Comparison of ENCODE assay signal across 28 cellular contexts in the genomic region with DNA sequence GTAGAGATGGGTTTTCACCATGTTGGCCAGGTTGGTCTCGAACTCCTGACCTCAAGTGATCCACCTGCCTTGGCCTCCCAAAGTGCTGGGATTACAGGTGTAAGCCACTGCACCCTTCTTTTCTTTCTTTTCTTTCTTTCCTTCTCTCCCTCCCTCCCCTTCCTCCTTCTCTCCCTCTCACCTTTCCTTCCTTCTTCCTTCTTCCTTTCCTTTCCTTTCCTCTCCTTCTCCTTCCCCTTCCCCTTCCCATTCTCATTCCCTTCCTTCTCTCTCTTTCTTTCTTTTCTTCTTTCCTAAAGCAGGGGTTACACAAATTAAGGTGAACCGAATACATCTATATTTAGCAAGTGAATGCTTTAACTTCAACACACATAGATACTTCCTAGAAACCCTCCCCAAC.
"Had no signal": no experiment of that assay in that cellular context is flagged by ENCODE, and none has a peak within 500 bp of the region (broad histone marks: within the 10 kb centered on the region; RNA-seq: fewer than 3 reads in every experiment).

No MANE protein-coding gene starts in this region.

- H3K27me3 ChIP-seq: testis, thyroid gland, transverse colon, upper lobe of left lung, uterus, vagina had no signal

- H3K27ac Mint-ChIP-seq: stimulated activated effector memory CD8-positive, alpha-beta T cell treated with anti-CD3 and anti-CD28 coated beads, Interleukin-12 subunit alpha, Interleukin-12 subunit beta, amount 100 ng/mL, for 72 hours; stimulated activated memory B cell treated with anti-CD40 and anti-IgM and Interleukin-4, amounts not matched to agents 10 μg/mL and 1 μg/mL and 100 μg/mL, for 72 hours; stimulated activated naive B cell treated with anti-CD40 and anti-IgM and Interleukin-4, amounts not matched to agents 10 μg/mL and 1 μg/mL and 100 μg/mL, for 72 hours; stimulated activated naive CD8-positive, alpha-beta T cell treated with anti-CD3 and anti-CD28 coated beads, Interleukin-15, amount 100 ng/mL, for 72 hours; stimulated activated naive CD8-positive, alpha-beta T cell treated with anti-CD3 and anti-CD28 coated beads, Interleukin-15, Interleukin-2, amounts not matched to agents 100 ng/mL and 50 ng/mL, for 24 hours; type B pancreatic cell had no signal

- FAIRE-seq: urothelium cell line had no signal

- H3K36me3 Mint-ChIP-seq: stimulated activated effector memory CD8-positive, alpha-beta T cell treated with anti-CD3 and anti-CD28 coated beads, Interleukin-12 subunit alpha, Interleukin-12 subunit beta, amount 100 ng/mL, for 72 hours; stimulated activated memory B cell treated with anti-CD40 and anti-IgM and Interleukin-4, amounts not matched to agents 10 μg/mL and 1 μg/mL and 100 μg/mL, for 72 hours; stimulated activated naive B cell treated with anti-CD40 and anti-IgM and Interleukin-4, amounts not matched to agents 10 μg/mL and 1 μg/mL and 100 μg/mL, for 72 hours; type B pancreatic cell had no signal

- H3K27ac ChIP-seq: stomach, suprapubic skin, testis, thoracic aorta, thyroid gland, tibial artery, transverse colon, upper lobe of left lung, upper lobe of right lung, uterus, vagina had no signal

- H3K4me3 ChIP-seq: stomach, suprapubic skin, testis, thoracic aorta, thyroid gland, tibial artery, transverse colon, upper lobe of left lung, upper lobe of right lung, uterus, vagina had no signal

- H3K9me3 ChIP-seq: stomach, suprapubic skin, testis, thoracic aorta, thyroid gland, tibial artery, transverse colon, upper lobe of left lung, upper lobe of right lung, uterus, vagina had no signal

- H3K9me3 Mint-ChIP-seq: stimulated activated effector memory CD8-positive, alpha-beta T cell treated with anti-CD3 and anti-CD28 coated beads, Interleukin-12 subunit alpha, Interleukin-12 subunit beta, amount 100 ng/mL, for 72 hours; stimulated activated memory B cell treated with anti-CD40 and anti-IgM and Interleukin-4, amounts not matched to agents 10 μg/mL and 1 μg/mL and 100 μg/mL, for 72 hours; stimulated activated naive B cell treated with anti-CD40 and anti-IgM and Interleukin-4, amounts not matched to agents 10 μg/mL and 1 μg/mL and 100 μg/mL, for 72 hours; stimulated activated naive CD8-positive, alpha-beta T cell treated with anti-CD3 and anti-CD28 coated beads, Interleukin-15, amount 100 ng/mL, for 72 hours; stimulated activated naive CD8-positive, alpha-beta T cell treated with anti-CD3 and anti-CD28 coated beads, Interleukin-15, Interleukin-2, amounts not matched to agents 100 ng/mL and 50 ng/mL, for 24 hours; type B pancreatic cell had no signal

- H3K4me1 ChIP-seq: stomach, tibial artery, transverse colon, upper lobe of right lung, uterus, vagina had no signal

- DNase-seq: stimulated activated CD4-positive, alpha-beta T cell treated with anti-CD3 and anti-CD28 coated beads, Interleukin-2, amount 100 ng/mL, for 24 hours; stimulated activated CD4-positive, alpha-beta T cell treated with anti-CD3 and anti-CD28 coated beads, Interleukin-2, amount 100 ng/mL, for 48 hours; stimulated activated CD4-positive, alpha-beta T cell treated with anti-CD3 and anti-CD28 coated beads, Interleukin-4, amount 100 ng/mL, for 1 hour; stimulated activated CD4-positive, alpha-beta T cell treated with anti-CD3 and anti-CD28 coated beads, Interleukin-4, amount 100 ng/mL, for 24 hours; stimulated activated CD4-positive, alpha-beta T cell treated with anti-CD3 and anti-CD28 coated beads, Interleukin-4, amount 100 ng/mL, for 4 hours; stimulated activated CD8-positive, alpha-beta memory T cell treated with anti-CD3 and anti-CD28 coated beads, Interleukin-4, amount 100 ng/mL, for 48 hours; stimulated activated naive B cell treated with anti-CD40 and anti-IgM and Interleukin-4, amounts not matched to agents 10 μg/mL and 1 μg/mL and 100 μg/mL, for 72 hours; stimulated activated naive CD4-positive, alpha-beta T cell; stimulated activated naive CD4-positive, alpha-beta T cell treated with Interleukin-2 at 50 U/mL for 16 hours; stimulated activated naive CD8-positive, alpha-beta T cell treated with anti-CD3 and anti-CD28 coated beads, Interleukin-15, amount 100 ng/mL, for 72 hours; stimulated activated naive CD8-positive, alpha-beta T cell treated with anti-CD3 and anti-CD28 coated beads, Interleukin-15, Interleukin-2, amounts not matched to agents 100 U/mL and 50 U/mL, for 24 hours; stomach; tibial artery; transverse colon; trophoblast cell; upper lobe of right lung; uterus had no signal

- H3K4me3 Mint-ChIP-seq: stimulated activated effector memory CD8-positive, alpha-beta T cell treated with anti-CD3 and anti-CD28 coated beads, Interleukin-12 subunit alpha, Interleukin-12 subunit beta, amount 100 ng/mL, for 72 hours; stimulated activated memory B cell treated with anti-CD40 and anti-IgM and Interleukin-4, amounts not matched to agents 10 μg/mL and 1 μg/mL and 100 μg/mL, for 72 hours; stimulated activated naive B cell treated with anti-CD40 and anti-IgM and Interleukin-4, amounts not matched to agents 10 μg/mL and 1 μg/mL and 100 μg/mL, for 72 hours; stimulated activated naive CD8-positive, alpha-beta T cell treated with anti-CD3 and anti-CD28 coated beads, Interleukin-15, amount 100 ng/mL, for 72 hours; stimulated activated naive CD8-positive, alpha-beta T cell treated with anti-CD3 and anti-CD28 coated beads, Interleukin-15, Interleukin-2, amounts not matched to agents 100 ng/mL and 50 ng/mL, for 24 hours; type B pancreatic cell had no signal

- ATAC-seq: stimulated activated effector memory CD8-positive, alpha-beta T cell treated with anti-CD3 and anti-CD28 coated beads, Interleukin-12 subunit alpha, Interleukin-12 subunit beta, amount 100 ng/mL, for 72 hours; stimulated activated memory B cell treated with anti-CD40 and anti-IgM and Interleukin-4, amounts not matched to agents 10 μg/mL and 1 μg/mL and 100 μg/mL, for 72 hours; stimulated activated naive B cell treated with anti-CD40 and anti-IgM and Interleukin-4, amounts not matched to agents 10 μg/mL and 1 μg/mL and 100 μg/mL, for 72 hours; stimulated activated naive CD8-positive, alpha-beta T cell treated with anti-CD3 and anti-CD28 coated beads, Interleukin-15, amount 100 ng/mL, for 72 hours; stimulated activated naive CD8-positive, alpha-beta T cell treated with anti-CD3 and anti-CD28 coated beads, Interleukin-15, Interleukin-2, amounts not matched to agents 100 U/mL and 50 U/mL, for 24 hours; upper lobe of right lung had no signal

- H3K4me1 Mint-ChIP-seq: stimulated activated effector memory CD8-positive, alpha-beta T cell treated with anti-CD3 and anti-CD28 coated beads, Interleukin-12 subunit alpha, Interleukin-12 subunit beta, amount 100 ng/mL, for 72 hours had no signal

- H3K36me3 ChIP-seq: stomach, suprapubic skin, thoracic aorta, thyroid gland, tibial artery, transverse colon, upper lobe of left lung, upper lobe of right lung, uterus, vagina had no signal

- H3K27me3 Mint-ChIP-seq: stimulated activated memory B cell treated with anti-CD40 and anti-IgM and Interleukin-4, amounts not matched to agents 10 μg/mL and 1 μg/mL and 100 μg/mL, for 72 hours; stimulated activated naive CD8-positive, alpha-beta T cell treated with anti-CD3 and anti-CD28 coated beads, Interleukin-15, amount 100 ng/mL, for 72 hours had no signal
